ENCODE assay signal across 8 cellular contexts in genomic region chr2:191151315-191151698, GRCh38. TPM values are rescaled to one million over a fixed set of nuclear protein-coding genes. Genes with fewer than 3 reads are reported as not detected.
DNase-seq lines count a peak whose midpoint lies in the region; ATAC-seq and TF ChIP-seq lines count a peak whose summit lies in the region.

No MANE protein-coding gene starts in this region.

- H3K9me3 Mint-ChIP-seq in activated CD8-positive, alpha-beta memory T cell treated with anti-CD3 and anti-CD28 coated beads, Interleukin-2, amount 10 ng/mL, durations not matched to agents 7 days and 5 days (ENCODE audit: low read depth) = no peaks in the 10 kb centered on the region
- H3K9me3 Mint-ChIP-seq in activated CD8-positive, alpha-beta T cell treated with anti-CD3 and anti-CD28 coated beads for 36 hours = no peaks in the 10 kb centered on the region
- no peaks in the 10 kb centered on the region for H3K9me3 Mint-ChIP-seq in immature natural killer cell

- no peak for DNase-seq in activated CD8-positive, alpha-beta memory T cell treated with anti-CD3 and anti-CD28 coated beads, Interleukin-2, amount 10 ng/mL, durations not matched to agents 7 days and 5 days
- no peak for DNase-seq in activated CD8-positive, alpha-beta memory T cell treated with anti-CD3 and anti-CD28 coated beads, Interleukin-2, amount 50 U/mL, for 4 hours
- DNase-seq in activated CD8-positive, alpha-beta T cell treated with anti-CD3 and anti-CD28 coated beads for 36 hours = peak; percentile 52
- DNase-seq in immature natural killer cell = no peak
- no peak for DNase-seq in thoracic aorta (ENCODE audit: low spot score)
- no peak for DNase-seq in OCI-M1 (lab: John Stamatoyannopoulos, UW)

- no peaks in the 10 kb centered on the region for H3K27me3 ChIP-seq in thoracic aorta (replicated peaks; ENCODE audit: insufficient read depth)

- peak overlapping the region; percentile 94 for H3K4me3 Mint-ChIP-seq in activated CD8-positive, alpha-beta memory T cell treated with anti-CD3 and anti-CD28 coated beads, Interleukin-2, amount 10 ng/mL, durations not matched to agents 7 days and 5 days
- H3K4me3 Mint-ChIP-seq in activated CD8-positive, alpha-beta T cell treated with anti-CD3 and anti-CD28 coated beads for 36 hours = peak overlapping the region; percentile 86
- H3K4me3 Mint-ChIP-seq in immature natural killer cell = peak overlapping the region; percentile 89 to 98 (median 96)

- H3K9me3 ChIP-seq in thoracic aorta = no peaks in the 10 kb centered on the region

- peak overlapping the region; percentile 71 for H3K4me3 ChIP-seq in thoracic aorta

- CTCF ChIA-PET in activated CD8-positive, alpha-beta memory T cell treated with anti-CD3 and anti-CD28 coated beads, Interleukin-2, amount 10 ng/mL, durations not matched to agents 7 days and 5 days (lab: Charles Lee) = interaction anchor here (1.1 to 5.3 kb wide), 5 partner anchors 22 to 99 kb away, joined by 4 to 60 read pairs (median 14); no protein-coding TSS in a partner anchor
- CTCF ChIA-PET in activated CD8-positive, alpha-beta T cell treated with anti-CD3 and anti-CD28 coated beads for 36 hours (lab: Charles Lee) = interaction anchor here (1.1 to 9.1 kb wide), 5 partner anchors 14 to 100 kb away, joined by 3 to 129 read pairs (median 12); no protein-coding TSS in a partner anchor

- intact Hi-C loops in activated CD8-positive, alpha-beta T cell treated with anti-CD3 and anti-CD28 coated beads for 36 hours (cut with micrococcal nuclease) = loop anchor here (5.0 kb wide), 1 partner anchor 269 kb away; the partner anchor contains the start of gene GLS

- ATAC-seq in activated CD8-positive, alpha-beta memory T cell treated with anti-CD3 and anti-CD28 coated beads, Interleukin-2, amount 10 ng/mL, durations not matched to agents 7 days and 5 days = peak; percentile 3
- ATAC-seq in activated CD8-positive, alpha-beta T cell treated with anti-CD3 and anti-CD28 coated beads for 36 hours = peak; percentile 29
- no peak for ATAC-seq in thoracic aorta (ENCODE audit: insufficient number of reproducible peaks, low FRiP score, low read depth)
- no peak for ATAC-seq in GM18868 (IDR thresholded peaks at IDR 0.05; ENCODE audit: unreplicated experiment)
- ATAC-seq in GM21360 (IDR thresholded peaks at IDR 0.05; ENCODE audit: unreplicated experiment) = no peak

- no peaks in the 10 kb centered on the region for H3K36me3 ChIP-seq in thoracic aorta

- H3K27me3 Mint-ChIP-seq in activated CD8-positive, alpha-beta memory T cell treated with anti-CD3 and anti-CD28 coated beads, Interleukin-2, amount 10 ng/mL, durations not matched to agents 7 days and 5 days = no peaks in the 10 kb centered on the region
- no peaks in the 10 kb centered on the region for H3K27me3 Mint-ChIP-seq in activated CD8-positive, alpha-beta T cell treated with anti-CD3 and anti-CD28 coated beads for 36 hours
- H3K27me3 Mint-ChIP-seq in immature natural killer cell (ENCODE audit: low read depth in 3 of 3) = peaks cover 12 to 23% (median 21%) of the 10 kb centered on the region in 3 donors

- H3K36me3 Mint-ChIP-seq in activated CD8-positive, alpha-beta memory T cell treated with anti-CD3 and anti-CD28 coated beads, Interleukin-2, amount 10 ng/mL, durations not matched to agents 7 days and 5 days = peaks cover 18% of the 10 kb centered on the region
- H3K36me3 Mint-ChIP-seq in activated CD8-positive, alpha-beta T cell treated with anti-CD3 and anti-CD28 coated beads for 36 hours (ENCODE audit: low read depth) = peaks cover 29% of the 10 kb centered on the region
- H3K36me3 Mint-ChIP-seq in immature natural killer cell = peaks cover 13 to 21% (median 16%) of the 10 kb centered on the region in 3 donors

- peak overlapping the region; percentile 95 for H3K27ac Mint-ChIP-seq in activated CD8-positive, alpha-beta memory T cell treated with anti-CD3 and anti-CD28 coated beads, Interleukin-2, amount 10 ng/mL, durations not matched to agents 7 days and 5 days
- H3K27ac Mint-ChIP-seq in activated CD8-positive, alpha-beta T cell treated with anti-CD3 and anti-CD28 coated beads for 36 hours = peak overlapping the region; percentile 87
- H3K27ac Mint-ChIP-seq in immature natural killer cell = peak overlapping the region; percentile 95 to 99 (median 96)

- POLR2A ChIA-PET in activated CD8-positive, alpha-beta T cell treated with anti-CD3 and anti-CD28 coated beads for 36 hours (lab: Charles Lee) = interaction anchor here (0.6 to 6.1 kb wide), 24 partner anchors 23 to 527 kb away, joined by 3 to 67 read pairs (median 7); partner anchors contain the start of genes GLS, NABP1 and STAT1

- H3K4me1 ChIP-seq in thoracic aorta (ENCODE audit: control insufficient read depth in 1 of 2, low read depth in 2 of 2) = peaks cover 5 to 13% of the 10 kb centered on the region in 2 donors

- H3K4me1 Mint-ChIP-seq in activated CD8-positive, alpha-beta memory T cell treated with anti-CD3 and anti-CD28 coated beads, Interleukin-2, amount 10 ng/mL, durations not matched to agents 7 days and 5 days = peaks cover 66% of the 10 kb centered on the region
- peaks cover 64% of the 10 kb centered on the region for H3K4me1 Mint-ChIP-seq in activated CD8-positive, alpha-beta T cell treated with anti-CD3 and anti-CD28 coated beads for 36 hours (ENCODE audit: low read depth)
- peaks cover 74 to 87% of the 10 kb centered on the region in 2 donors for H3K4me1 Mint-ChIP-seq in immature natural killer cell

- no peak for TF ChIP-seq CTCF in activated CD8-positive, alpha-beta T cell treated with anti-CD3 and anti-CD28 coated beads for 36 hours (IDR thresholded peaks at IDR 0.05)
- no peak for TF ChIP-seq CTCF in thoracic aorta (IDR thresholded peaks at IDR 0.05)

- no peak overlapping the region for H3K27ac ChIP-seq in thoracic aorta

RNA-seq across cellular contexts. Expression of gene STAT4, which starts 0.5 kb away (rescaled TPM):
- total RNA-seq in activated CD8-positive, alpha-beta memory T cell treated with anti-CD3 and anti-CD28 coated beads, Interleukin-2, amount 10 ng/mL, durations not matched to agents 7 days and 5 days = 100 to 1,000 TPM; 101 to 109 TPM
- total RNA-seq in activated CD8-positive, alpha-beta T cell treated with anti-CD3 and anti-CD28 coated beads for 36 hours = 10 to 100 TPM; 70.8 to 72.2 TPM
- polyA plus RNA-seq in immature natural killer cell = 100 to 1,000 TPM in 1 of 3 donors, 10 to 100 TPM in 2; 80.6 to 143 (median 91.7) TPM
- 1 to 10 TPM; 2.7 to 6.6 TPM for total RNA-seq in thoracic aorta

Comparison
In these comparisons a context has a peak if more than half of its experiments do, and no peak if none do; other contexts are left out.
1. ATAC-seq: peak in activated CD8-positive, alpha-beta memory T cell treated with anti-CD3 and anti-CD28 coated beads, Interleukin-2, amount 10 ng/mL, durations not matched to agents 7 days and 5 days (single experiment) and activated CD8-positive, alpha-beta T cell treated with anti-CD3 and anti-CD28 coated beads for 36 hours (single experiment); none in thoracic aorta (single experiment), GM18868 (single experiment) and GM21360 (single experiment).
2. RNA of gene STAT4, which starts 0.5 kb away (total RNA-seq): 101 to 109 TPM in activated CD8-positive, alpha-beta memory T cell treated with anti-CD3 and anti-CD28 coated beads, Interleukin-2, amount 10 ng/mL, durations not matched to agents 7 days and 5 days and 70.8 to 72.2 TPM in activated CD8-positive, alpha-beta T cell treated with anti-CD3 and anti-CD28 coated beads for 36 hours; 2.7 to 6.6 TPM in thoracic aorta; every median in the first group is over 4 times any median in the second.
3. Peak in every context shown above with its lines, with median percentiles within 50 percentile points of each other: H3K27ac Mint-ChIP-seq and H3K4me3 Mint-ChIP-seq.